20 cellular contexts compared by ENCODE assay signal in the genomic region with DNA sequence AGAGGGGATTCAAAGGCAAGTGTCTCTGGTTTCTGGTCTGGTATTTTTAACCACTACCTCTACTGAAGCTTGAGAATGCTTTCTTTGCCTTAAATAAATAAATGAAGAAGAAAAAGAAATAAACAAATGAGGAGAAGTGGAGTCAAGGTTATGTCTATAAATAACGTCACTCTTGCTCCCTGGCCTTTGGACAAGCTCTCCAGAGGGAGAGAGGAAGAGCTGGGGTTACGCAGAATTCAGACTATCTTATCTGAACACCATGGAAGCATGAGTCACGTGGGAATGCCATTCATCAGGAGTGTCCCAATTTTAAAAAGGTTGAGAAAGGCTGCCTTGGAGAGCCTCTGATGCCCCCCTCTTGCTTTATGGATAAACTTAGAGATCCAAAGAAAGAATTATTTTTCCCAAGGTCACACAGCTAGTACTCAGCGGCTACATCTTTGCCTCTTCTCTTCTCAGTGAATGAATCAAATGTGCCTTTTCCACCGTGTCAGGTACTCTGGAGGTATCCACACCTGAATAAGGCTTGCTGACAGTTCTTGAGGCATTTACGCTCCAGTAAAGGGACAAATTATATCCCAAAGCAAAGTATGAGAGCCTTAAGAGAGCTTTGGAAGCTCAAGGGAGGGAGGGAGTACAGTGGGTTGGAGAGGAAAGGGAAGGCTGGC. TPM values are rescaled to one million over a fixed set of nuclear protein-coding genes. Genes with fewer than 3 reads are reported as not detected.
A peak's percentile ranks its signal among the peaks of the same experiment; 100 is the strongest.
DNase-seq lines count a peak whose midpoint lies in the region; ATAC-seq and TF ChIP-seq lines count a peak whose summit lies in the region.
"Had no signal": no experiment of that assay in that cellular context is flagged by ENCODE, and none has a peak within 500 bp of the region (broad histone marks: within the 10 kb centered on the region; RNA-seq: fewer than 3 reads in every experiment).

No MANE protein-coding gene starts in this region.

- TF ChIP-seq CTCF in natural killer cell (IDR thresholded peaks at IDR 0.05) (no peak), fibroblast of lung (conservative IDR thresholded peaks at IDR 0.05 in 1 of 2, IDR thresholded peaks at IDR 0.05 in 1 of 2; ENCODE audit: low read depth in 1 of 2, low read length in 2 of 2) (no peak)

- H3K4me1 ChIP-seq in fibroblast of lung (ENCODE audit: control insufficient read depth, extremely low read depth, insufficient read depth, low read length) = no peaks in the 10 kb centered on the region

- H3K27ac Mint-ChIP-seq in natural killer cell treated with Interleukin-12 subunit alpha and Interleukin-12 subunit beta and Interleukin-15 and Interleukin-18, amount 100 ng/mL, for 72 hours = no peak overlapping the region
- H3K27ac Mint-ChIP-seq in natural killer cell = no peak overlapping the region
- H3K27ac Mint-ChIP-seq: activated CD4-positive, alpha-beta T cell treated with anti-CD3 and anti-CD28 coated beads, Interleukin-2, amount 10 ng/mL, durations not matched to agents 24 days and 14 days; brain; CD4-positive, CD25-positive, alpha-beta regulatory T cell; naive thymus-derived CD4-positive, alpha-beta T cell had no signal

- H3K4me1 Mint-ChIP-seq in natural killer cell treated with Interleukin-12 subunit alpha and Interleukin-12 subunit beta and Interleukin-15 and Interleukin-18, amount 100 ng/mL, for 72 hours (ENCODE audit: low read depth in 2 of 2) = no peaks in the 10 kb centered on the region
- no peaks in the 10 kb centered on the region for H3K4me1 Mint-ChIP-seq in natural killer cell
- H3K4me1 Mint-ChIP-seq: activated CD4-positive, alpha-beta T cell treated with anti-CD3 and anti-CD28 coated beads, Interleukin-2, amount 10 ng/mL, durations not matched to agents 24 days and 14 days; CD4-positive, CD25-positive, alpha-beta regulatory T cell had no signal

- peaks cover 22 to 39% of the 10 kb centered on the region in 2 donors for H3K27me3 Mint-ChIP-seq in natural killer cell treated with Interleukin-12 subunit alpha and Interleukin-12 subunit beta and Interleukin-15 and Interleukin-18, amount 100 ng/mL, for 72 hours
- peaks cover 22 to 41% of the 10 kb centered on the region in 2 donors for H3K27me3 Mint-ChIP-seq in natural killer cell (ENCODE audit: low read depth in 2 of 2)

- H3K79me2 ChIP-seq in fibroblast of lung (ENCODE audit: control insufficient read depth, insufficient read depth, low read length) = no peaks in the 10 kb centered on the region

- H3K27me3 ChIP-seq in fibroblast of lung (ENCODE audit: control insufficient read depth, insufficient read depth, low read length) = peaks cover 6% of the 10 kb centered on the region

- H3K9me3 ChIP-seq in fibroblast of lung (ENCODE audit: control insufficient read depth, insufficient read depth, low read depth, low read length) = no peaks in the 10 kb centered on the region
- H3K9me3 ChIP-seq: SK-N-SH had no signal

- no peaks in the 10 kb centered on the region for H4K20me1 ChIP-seq in fibroblast of lung (ENCODE audit: control insufficient read depth, extremely low read depth, insufficient read depth, low read length)

- no peaks in the 10 kb centered on the region for H3K36me3 ChIP-seq in fibroblast of lung (ENCODE audit: control insufficient read depth, insufficient read depth, low read length)

- no peak for TF ChIP-seq POLR2A in erythroblast (IDR thresholded peaks at IDR 0.05; ENCODE audit: low read length)

- ATAC-seq in natural killer cell treated with Interleukin-12 subunit alpha and Interleukin-12 subunit beta and Interleukin-15 and Interleukin-18, amount 100 ng/mL, for 72 hours = no peak
- ATAC-seq in natural killer cell = no peak
- ATAC-seq in left colon = peak; percentile 34
- ATAC-seq in HG03565 (IDR thresholded peaks at IDR 0.05; ENCODE audit: unreplicated experiment) = no peak
- ATAC-seq: naive thymus-derived CD4-positive, alpha-beta T cell had no signal

- no peaks in the 10 kb centered on the region for H3K9me3 Mint-ChIP-seq in natural killer cell treated with Interleukin-12 subunit alpha and Interleukin-12 subunit beta and Interleukin-15 and Interleukin-18, amount 100 ng/mL, for 72 hours
- no peaks in the 10 kb centered on the region for H3K9me3 Mint-ChIP-seq in natural killer cell
- H3K9me3 Mint-ChIP-seq: activated CD4-positive, alpha-beta T cell treated with anti-CD3 and anti-CD28 coated beads, Interleukin-2, amount 10 ng/mL, durations not matched to agents 24 days and 14 days; brain had no signal

- H3K4me3 Mint-ChIP-seq in natural killer cell treated with Interleukin-12 subunit alpha and Interleukin-12 subunit beta and Interleukin-15 and Interleukin-18, amount 100 ng/mL, for 72 hours = no peak overlapping the region
- H3K4me3 Mint-ChIP-seq in natural killer cell = no peak overlapping the region
- H3K4me3 Mint-ChIP-seq: activated CD4-positive, alpha-beta T cell treated with anti-CD3 and anti-CD28 coated beads, Interleukin-2, amount 10 ng/mL, durations not matched to agents 24 days and 14 days; brain; CD4-positive, CD25-positive, alpha-beta regulatory T cell; naive thymus-derived CD4-positive, alpha-beta T cell had no signal

- H3K4me2 ChIP-seq in fibroblast of lung (ENCODE audit: extremely low read depth, insufficient read depth, low read length) = no peak overlapping the region
- H3K4me2 ChIP-seq: SK-N-SH had no signal

- H3K36me3 Mint-ChIP-seq in natural killer cell treated with Interleukin-12 subunit alpha and Interleukin-12 subunit beta and Interleukin-15 and Interleukin-18, amount 100 ng/mL, for 72 hours = no peaks in the 10 kb centered on the region
- no peaks in the 10 kb centered on the region for H3K36me3 Mint-ChIP-seq in natural killer cell
- H3K36me3 Mint-ChIP-seq: brain; CD4-positive, CD25-positive, alpha-beta regulatory T cell; naive thymus-derived CD4-positive, alpha-beta T cell had no signal

- no peak overlapping the region for H3K9ac ChIP-seq in fibroblast of lung (ENCODE audit: insufficient read depth, low read length)
- H3K9ac ChIP-seq: SK-N-SH had no signal

- H3K27ac ChIP-seq in fibroblast of lung (ENCODE audit: insufficient read depth, low read length) = no peak overlapping the region

- intact Hi-C loops in natural killer cell (cut with micrococcal nuclease) (no loop called here), left colon (cut with DNase I, micrococcal nuclease) (no loop called here)

- no peak overlapping the region for H2AFZ ChIP-seq in fibroblast of lung (ENCODE audit: low read length)

- DNase-seq in natural killer cell treated with Interleukin-12 subunit alpha and Interleukin-12 subunit beta and Interleukin-15 and Interleukin-18, amount 100 ng/mL, for 72 hours (ENCODE audit: low spot score) = peak; percentile 40
- DNase-seq in natural killer cell (no peak), fibroblast of lung (ENCODE audit: low read depth in 2 of 2) (peak; percentile 63 to 71), left colon (no peak), smooth muscle cell of the brain vasculature (ENCODE audit: low read depth, low spot score) (peak; percentile 26), erythroblast (lab: John Stamatoyannopoulos, UW) (no peak), T1000 (lab: John Stamatoyannopoulos, UW) (no peak)
- DNase-seq: activated CD4-positive, alpha-beta T cell treated with anti-CD3 and anti-CD28 coated beads, Interleukin-2, amount 10 ng/mL, durations not matched to agents 24 days and 14 days; activated naive CD4-positive, alpha-beta T cell treated with Interleukin-2 at 50 U/mL for 16 hours; activated T-cell treated with anti-CD3 and anti-CD28 coated beads for 4 hours; CD4-positive, CD25-positive, alpha-beta regulatory T cell; naive thymus-derived CD4-positive, alpha-beta T cell; NCI-H2029; NCI-H510A; SK-N-SH; stimulated activated CD4-positive, alpha-beta T cell treated with anti-CD3 and anti-CD28 coated beads, Interleukin-1b, Interleukin-23, amount 100 ng/mL, for 48 hours had no signal

- H3K4me3 ChIP-seq in fibroblast of lung (replicated peaks in 1 of 4; ENCODE audit: control extremely low read depth in 1 of 4, insufficient read depth in 1 of 4, low read depth in 3 of 4, low read length in 4 of 4) = no peak overlapping the region
- H3K4me3 ChIP-seq: lung had no signal

RNA-seq across cellular contexts. Expression of a gene that starts 12.9 kb away (rescaled TPM):
- not detected for total RNA-seq in natural killer cell treated with Interleukin-12 subunit alpha and Interleukin-12 subunit beta and Interleukin-15 and Interleukin-18, amount 100 ng/mL, for 72 hours
- not detected for total RNA-seq in natural killer cell
- under 0.01 TPM in 1 of 2 replicates, not detected in the other for total RNA-seq in fibroblast of lung
- not detected in 2 replicates for polyA plus RNA-seq in fibroblast of lung
- 0.06 TPM in 1 of 2 replicates, not detected in the other for polyA plus RNA-seq in fibroblast of lung (2012)
- 0.11 and 0.16 TPM in 2 replicates for polyA minus RNA-seq in fibroblast of lung (ENCODE audit: low replicate concordance)
- total RNA-seq in left colon = 1 to 10 TPM; 3.4 to 7.4 TPM
- total RNA-seq: CD4-positive, CD25-positive, alpha-beta regulatory T cell; naive thymus-derived CD4-positive, alpha-beta T cell had no signal
- polyA plus RNA-seq: CD4-positive, CD25-positive, alpha-beta regulatory T cell; naive thymus-derived CD4-positive, alpha-beta T cell had no signal

RNA-seq across cellular contexts. Expression of a gene that starts 54.3 kb away (rescaled TPM):
- total RNA-seq in natural killer cell treated with Interleukin-12 subunit alpha and Interleukin-12 subunit beta and Interleukin-15 and Interleukin-18, amount 100 ng/mL, for 72 hours = not detected
- total RNA-seq in natural killer cell (under 1 TPM in 1 of 3 donors, not detected in 2; 0.52 TPM), fibroblast of lung (0.51 TPM in 1 of 2 replicates, not detected in the other), left colon (not detected)
- 0.20 TPM in 1 of 2 replicates, not detected in the other for polyA plus RNA-seq in fibroblast of lung
- 0.28 TPM in 1 of 2 replicates, not detected in the other for polyA plus RNA-seq in fibroblast of lung (2012)
- polyA minus RNA-seq in fibroblast of lung (ENCODE audit: low replicate concordance) = not detected in 2 replicates
- total RNA-seq: activated CD4-positive, alpha-beta T cell treated with anti-CD3 and anti-CD28 coated beads, Interleukin-2, amount 10 ng/mL, durations not matched to agents 24 days and 14 days; CD4-positive, CD25-positive, alpha-beta regulatory T cell; renal cortical epithelial cell had no signal
- polyA plus RNA-seq: SK-N-SH had no signal

RNA-seq across cellular contexts. Expression of a gene that starts 56.0 kb away (rescaled TPM):
- total RNA-seq in natural killer cell treated with Interleukin-12 subunit alpha and Interleukin-12 subunit beta and Interleukin-15 and Interleukin-18, amount 100 ng/mL, for 72 hours = 100 to 1,000 TPM; 320 to 343 TPM
- 100 to 1,000 TPM; 152 to 189 (median 163) TPM for total RNA-seq in natural killer cell
- 455 and 512 TPM in 2 replicates for total RNA-seq in fibroblast of lung
- 312 and 427 TPM in 2 replicates for polyA plus RNA-seq in fibroblast of lung
- polyA plus RNA-seq in fibroblast of lung (2012) = 437 and 587 TPM in 2 replicates
- 422 and 458 TPM in 2 replicates for polyA minus RNA-seq in fibroblast of lung (ENCODE audit: low replicate concordance)
- total RNA-seq in left colon = 1,000 to 10,000 TPM in 1 of 2 donors, 100 to 1,000 TPM in 1; 936 to 1,140 TPM

Comparison
In these comparisons a context has a peak if more than half of its experiments do, and no peak if none do; other contexts are left out.
1. DNase-seq: peak in natural killer cell treated with Interleukin-12 subunit alpha and Interleukin-12 subunit beta and Interleukin-15 and Interleukin-18, amount 100 ng/mL, for 72 hours (single experiment), fibroblast of lung (2 of 2) and smooth muscle cell of the brain vasculature (single experiment); none in natural killer cell (single experiment), left colon (0 of 2), erythroblast (0 of 2) and T1000 (single experiment).